1 cellular context compared by ENCODE assay signal in genomic region chr14:89954045-89955021, GRCh38.
TF ChIP-seq lines count a peak whose summit lies in the region.

Gene EFCAB11, minus strand, starts transcription at chr14:89954730. Its CDS starts 70 bp downstream, at chr14:89954660.

TF ChIP-seq in K562, 482 proteins besides CTCF, POLR2A, EP300 and RAD21 (continued from another document):
- TF ChIP-seq ZBTB11 (CRISPR knock-in tag; IDR thresholded peaks at IDR 0.05) (peak; percentile 49 to 89 (median 57); a peak in 5 of 6 replicates), GMEB1 (CRISPR knock-in tag; IDR thresholded peaks at IDR 0.05) (0 out of 2 replicates have a peak, but pooled peaks have one; percentile 41), ARID3A (IDR thresholded peaks at IDR 0.05; ENCODE audit: borderline replicate concordance, low read depth, low read length) (no peak), RBM25 (IDR thresholded peaks at IDR 0.05; ENCODE audit: low read depth, low read length, severe bottlenecking) (peak; percentile 68), E2F8 (IDR thresholded peaks at IDR 0.05; ENCODE audit: low read depth, partially characterized antibody) (no peak), ZNF507 (tag; conservative IDR thresholded peaks at IDR 0.05) (no peak), ZNF347 (CRISPR knock-in tag; IDR thresholded peaks at IDR 0.05; ENCODE audit: low read depth) (no peak), RREB1 (CRISPR knock-in tag; IDR thresholded peaks at IDR 0.05) (no peak), PHF20 (IDR thresholded peaks at IDR 0.05; ENCODE audit: partially characterized antibody) (peak; percentile 72), POLR2AphosphoS5 (IDR thresholded peaks at IDR 0.05; ENCODE audit: control insufficient read depth, insufficient read depth, low read depth, low read length) (peak; percentile 76), ARID2 (IDR thresholded peaks at IDR 0.05) (no peak), ZMIZ1 (IDR thresholded peaks at IDR 0.05; ENCODE audit: low read depth in 2 of 2, low read length in 2 of 2) (no peak), CXXC5 (CRISPR knock-in tag; IDR thresholded peaks at IDR 0.05) (peak; percentile 74), C11orf30 (IDR thresholded peaks at IDR 0.05; ENCODE audit: low read depth) (peak; percentile 31; the same call in 1 of the 2 replicates), HMG20B (CRISPR knock-in tag; IDR thresholded peaks at IDR 0.05) (no peak), ZFP91 (CRISPR knock-in tag; IDR thresholded peaks at IDR 0.05) (no peak), MBD2 (IDR thresholded peaks at IDR 0.05; ENCODE audit: borderline replicate concordance, low read depth) (peak; percentile 87), PKNOX1 (IDR thresholded peaks at IDR 0.05) (peak; percentile 99), ASH1L (IDR thresholded peaks at IDR 0.05; ENCODE audit: borderline replicate concordance, low read depth, partially characterized antibody) (peak; percentile 86), MYNN (IDR thresholded peaks at IDR 0.05) (no peak), MYNN (CRISPR knock-in tag; IDR thresholded peaks at IDR 0.05) (no peak), RBFOX2 (IDR thresholded peaks at IDR 0.05; ENCODE audit: low read depth, low read length) (peak; percentile 87)
